20 cellular contexts compared by ENCODE assay signal in genomic region chr1:172136925-172137324, GRCh38.
A peak's percentile ranks its signal among the peaks of the same experiment; 100 is the strongest.
DNase-seq lines count a peak whose midpoint lies in the region; ATAC-seq and TF ChIP-seq lines count a peak whose summit lies in the region.
"Had no signal": no experiment of that assay in that cellular context is flagged by ENCODE, and none has a peak within 500 bp of the region (broad histone marks: within the 10 kb centered on the region; RNA-seq: fewer than 3 reads in every experiment).

No MANE protein-coding gene starts in this region.

- H3K4me1 ChIP-seq in heart right ventricle (peaks cover 0 to 26% (median 4%) of the 10 kb centered on the region in 9 donors), psoas muscle (no peaks in the 10 kb centered on the region)
- H3K4me1 ChIP-seq: colonic mucosa had no signal

- TF ChIP-seq POLR2A in erythroblast (IDR thresholded peaks at IDR 0.05; ENCODE audit: low read length), result no peak

- no peaks in the 10 kb centered on the region for H3K9me3 ChIP-seq in heart right ventricle
- H3K9me3 ChIP-seq in psoas muscle, result no peaks in the 10 kb centered on the region
- H3K9me3 ChIP-seq: A549; BLaER1 treated with 17β-estradiol and CSF1 and Interleukin-3, amounts not matched to agents 10 nM and 100 nM; colonic mucosa; upper lobe of left lung had no signal

- no peak overlapping the region for H3K4me3 Mint-ChIP-seq in WTC11
- H3K4me3 Mint-ChIP-seq: immature natural killer cell; naive thymus-derived CD8-positive, alpha-beta T cell had no signal

- peak overlapping the region in 6 of 10 donors; percentile 5 to 91 (median 18) for H3K27ac ChIP-seq in heart right ventricle
- peak overlapping the region; percentile 12 for H3K27ac ChIP-seq in psoas muscle
- H3K27ac ChIP-seq: A549; BLaER1 treated with 17β-estradiol and CSF1 and Interleukin-3, amounts not matched to agents 10 nM and 100 nM; colonic mucosa had no signal

- no peaks in the 10 kb centered on the region for H3K9me3 Mint-ChIP-seq in WTC11
- H3K9me3 Mint-ChIP-seq: immature natural killer cell; naive thymus-derived CD8-positive, alpha-beta T cell had no signal

- intact Hi-C loops in heart right ventricle (cut with DNase I), result loop anchor here in 3 of 10 donors (5.0 kb wide), 1 partner anchor 260 kb away; no protein-coding TSS in a partner anchor
- intact Hi-C loops in psoas muscle (cut with DNase I), result loop anchor here in 1 of 2 donors (5.0 kb wide), 1 partner anchor 260 kb away; no protein-coding TSS in a partner anchor

- H3K4me3 ChIP-seq in heart right ventricle, result no peak overlapping the region
- no peak overlapping the region for H3K4me3 ChIP-seq in psoas muscle
- H3K4me3 ChIP-seq: A549; BLaER1 treated with 17β-estradiol and CSF1 and Interleukin-3, amounts not matched to agents 10 nM and 100 nM; colonic mucosa; lung; upper lobe of left lung had no signal

- no peaks in the 10 kb centered on the region for H3K27me3 Mint-ChIP-seq in WTC11 (ENCODE audit: low read depth)
- H3K27me3 Mint-ChIP-seq: naive thymus-derived CD8-positive, alpha-beta T cell had no signal

- whole genome bisulfite sequencing in heart right ventricle, 2 donors, result 62 to 65% methylated on average over 5 of the region's 5 CpGs
- 24 to 35% (median 24%) methylated on average over 5 of the region's 5 CpGs for WGBS in psoas muscle, 3 donors

- no peak overlapping the region for H3K27ac Mint-ChIP-seq in WTC11
- H3K27ac Mint-ChIP-seq: immature natural killer cell; naive thymus-derived CD8-positive, alpha-beta T cell had no signal

- CTCF ChIA-PET in WTC11 (lab: Charles Lee), result no interaction called here

- peaks cover 0 to 3% (median 0%) of the 10 kb centered on the region in 9 donors for H3K36me3 ChIP-seq in heart right ventricle
- H3K36me3 ChIP-seq in psoas muscle (ENCODE audit: insufficient read depth in 1 of 2, low read depth in 1 of 2), result no peaks in the 10 kb centered on the region
- H3K36me3 ChIP-seq: BLaER1 treated with 17β-estradiol and CSF1 and Interleukin-3, amounts not matched to agents 10 nM and 100 nM; colonic mucosa; upper lobe of left lung had no signal

- H3K27me3 ChIP-seq in heart right ventricle (no peaks in the 10 kb centered on the region), psoas muscle (ENCODE audit: insufficient read depth in 3 of 3, low read length in 2 of 3) (no peaks in the 10 kb centered on the region)
- H3K27me3 ChIP-seq: BLaER1 treated with 17β-estradiol and CSF1 and Interleukin-3, amounts not matched to agents 10 nM and 100 nM; colonic mucosa; upper lobe of left lung had no signal

- POLR2A ChIA-PET in WTC11 (lab: Charles Lee), result no interaction called here

- no peak for TF ChIP-seq CTCF in WTC11 (IDR thresholded peaks at IDR 0.05)
- no peak for TF ChIP-seq CTCF in heart right ventricle (IDR thresholded peaks at IDR 0.05)
- no peak for TF ChIP-seq CTCF in psoas muscle (IDR thresholded peaks at IDR 0.05)

- peak; percentile 80 for DNase-seq in DMS114 treated with DMSO at 0.1 percent for 48 hours (lab: John Stamatoyannopoulos, UW; ENCODE audit: unreplicated experiment)
- no peak for DNase-seq in WTC11 (ENCODE audit: low spot score)
- DNase-seq in heart right ventricle, result no peak
- DNase-seq in psoas muscle, result no peak
- no peak for DNase-seq in T-helper 1 cell
- DNase-seq in erythroblast (lab: John Stamatoyannopoulos, UW), result no peak
- DNase-seq: activated CD4-positive, alpha-beta T cell treated with anti-CD3 and anti-CD28 coated beads, Interleukin-2, amount 50 U/mL, for 4 hours; activated naive CD4-positive, alpha-beta T cell; colonic mucosa; DMS 273 treated with DMSO at 0.1 percent for 48 hours; immature natural killer cell; naive thymus-derived CD8-positive, alpha-beta T cell; NCI-H1417; NCI-H2171 treated with DMSO at 0.1 percent for 48 hours; upper lobe of left lung had no signal

- peaks cover 12% of the 10 kb centered on the region for H3K4me1 Mint-ChIP-seq in WTC11
- H3K4me1 Mint-ChIP-seq: immature natural killer cell had no signal

- ATAC-seq in WTC11 (no peak), heart right ventricle (peak in 4 of 8 donors; percentile 44 to 61 (median 52)), psoas muscle (no peak), HG02571 (IDR thresholded peaks at IDR 0.05; ENCODE audit: unreplicated experiment) (no peak), HG03521 (IDR thresholded peaks at IDR 0.05; ENCODE audit: unreplicated experiment) (no peak)
- ATAC-seq: A549; naive thymus-derived CD8-positive, alpha-beta T cell had no signal

- H3K36me3 Mint-ChIP-seq in WTC11, result no peaks in the 10 kb centered on the region
- H3K36me3 Mint-ChIP-seq: immature natural killer cell; naive thymus-derived CD8-positive, alpha-beta T cell had no signal

TF ChIP-seq in WTC11, 78 proteins besides CTCF, POLR2A, EP300 and RAD21:
- TF ChIP-seq CDX4 (CRISPR knock-in tag; IDR thresholded peaks at IDR 0.05; ENCODE audit: borderline replicate concordance) (0 out of 2 replicates have a peak, but pooled peaks have one; percentile 21), ZNF423 (CRISPR knock-in tag; IDR thresholded peaks at IDR 0.05) (no peak)
